ENCODE assay signal across 1 cellular context in genomic region chr6:16097382-16098171, GRCh38.
TF ChIP-seq lines count a peak whose summit lies in the region.

No MANE protein-coding gene starts in this region.

TF ChIP-seq in K562, 482 proteins besides CTCF, POLR2A, EP300 and RAD21 (continued from another document and continues in another):
- TF ChIP-seq KAT8 (IDR thresholded peaks at IDR 0.05; ENCODE audit: low read depth), result no peak
- TF ChIP-seq MEF2A (IDR thresholded peaks at IDR 0.05; ENCODE audit: control insufficient read depth, low read depth, low read length), result no peak
- no peak for TF ChIP-seq KAT7 (CRISPR knock-in tag; IDR thresholded peaks at IDR 0.05; ENCODE audit: borderline replicate concordance)
- TF ChIP-seq ZBTB17 (CRISPR knock-in tag; IDR thresholded peaks at IDR 0.05), result no peak
- TF ChIP-seq ZNF668 (CRISPR knock-in tag; IDR thresholded peaks at IDR 0.05), result no peak
- TF ChIP-seq POU5F1 (IDR thresholded peaks at IDR 0.05; ENCODE audit: borderline replicate concordance, low read depth, low read length, partially characterized antibody), result no peak
- TF ChIP-seq ZC3H11A (IDR thresholded peaks at IDR 0.05; ENCODE audit: low read depth, low read length), result no peak
- no peak for TF ChIP-seq ZFP36 (IDR thresholded peaks at IDR 0.05; ENCODE audit: low read depth, low read length, partially characterized antibody)
- no peak for TF ChIP-seq PRMT5 (CRISPR knock-in tag; IDR thresholded peaks at IDR 0.05)
- TF ChIP-seq DNMT1 (IDR thresholded peaks at IDR 0.05), result no peak
- no peak for TF ChIP-seq ARID4B (CRISPR knock-in tag; IDR thresholded peaks at IDR 0.05)
- TF ChIP-seq NR2F6 (CRISPR knock-in tag; IDR thresholded peaks at IDR 0.05), result no peak
- no peak for TF ChIP-seq RAD51 (IDR thresholded peaks at IDR 0.05; ENCODE audit: borderline replicate concordance, low read depth)
- no peak for TF ChIP-seq POLR3A (IDR thresholded peaks at IDR 0.05; ENCODE audit: borderline replicate concordance, extremely low read depth, insufficient read depth, insufficient read length)
- no peak for TF ChIP-seq BMI1 (IDR thresholded peaks at IDR 0.05; ENCODE audit: low read length)
- TF ChIP-seq ZMIZ1 (IDR thresholded peaks at IDR 0.05; ENCODE audit: low read depth in 2 of 2, low read length in 2 of 2), result no peak
- TF ChIP-seq LARP7 (IDR thresholded peaks at IDR 0.05), result no peak
- no peak for TF ChIP-seq ZNF133 (CRISPR knock-in tag; IDR thresholded peaks at IDR 0.05)
- TF ChIP-seq USF2 (CRISPR knock-in tag; IDR thresholded peaks at IDR 0.05), result no peak
- no peak for TF ChIP-seq ZBTB8A (IDR thresholded peaks at IDR 0.05; ENCODE audit: partially characterized antibody)
- no peak for TF ChIP-seq E2F1 (CRISPR knock-in tag; IDR thresholded peaks at IDR 0.05)
- no peak for TF ChIP-seq PATZ1 (CRISPR knock-in tag; IDR thresholded peaks at IDR 0.05; ENCODE audit: borderline replicate concordance)
- TF ChIP-seq TAF9B (IDR thresholded peaks at IDR 0.05; ENCODE audit: partially characterized antibody), result no peak
- TF ChIP-seq MCM7 (IDR thresholded peaks at IDR 0.05), result no peak
- peak; percentile 79 to 80 for TF ChIP-seq TRIM24 (IDR thresholded peaks at IDR 0.05)
- TF ChIP-seq KLF1 (tag; IDR thresholded peaks at IDR 0.05), result no peak
- no peak for TF ChIP-seq HBP1 (CRISPR knock-in tag; IDR thresholded peaks at IDR 0.05)
- no peak for TF ChIP-seq ZNF57 (CRISPR knock-in tag; IDR thresholded peaks at IDR 0.05)
- TF ChIP-seq POLR2B (IDR thresholded peaks at IDR 0.05; ENCODE audit: low read depth, partially characterized antibody), result no peak
- no peak for TF ChIP-seq ZSCAN32 (CRISPR knock-in tag; IDR thresholded peaks at IDR 0.05)
- no peak for TF ChIP-seq SIN3B (IDR thresholded peaks at IDR 0.05; ENCODE audit: low read depth)
- no peak for TF ChIP-seq PPARD (CRISPR knock-in tag; IDR thresholded peaks at IDR 0.05)
- no peak for TF ChIP-seq ZNF79 (CRISPR knock-in tag; IDR thresholded peaks at IDR 0.05; ENCODE audit: low read depth)
- no peak for TF ChIP-seq SMAD2 (IDR thresholded peaks at IDR 0.05; ENCODE audit: low read depth, low read length)
- TF ChIP-seq FOXM1 (IDR thresholded peaks at IDR 0.05; ENCODE audit: low read depth), result peak; percentile 41; the same call in 1 of the 2 replicates
- TF ChIP-seq FOXM1 (CRISPR knock-in tag; IDR thresholded peaks at IDR 0.05; ENCODE audit: low read depth), result no peak
- TF ChIP-seq ILK (tag; IDR thresholded peaks at IDR 0.05; ENCODE audit: borderline replicate concordance, low read depth), result no peak
- TF ChIP-seq MEF2D (tag; conservative IDR thresholded peaks at IDR 0.05; ENCODE audit: low read depth), result no peak
- TF ChIP-seq ILF3 (IDR thresholded peaks at IDR 0.05; ENCODE audit: borderline replicate concordance), result no peak
- TF ChIP-seq ELF2 (CRISPR knock-in tag; IDR thresholded peaks at IDR 0.05), result no peak
- no peak for TF ChIP-seq PHF20 (IDR thresholded peaks at IDR 0.05; ENCODE audit: partially characterized antibody)
- no peak for TF ChIP-seq CUX1 (CRISPR knock-in tag; IDR thresholded peaks at IDR 0.05)
- no peak for TF ChIP-seq SMC3 (conservative IDR thresholded peaks at IDR 0.05; ENCODE audit: insufficient read depth, low read depth, low read length)
- TF ChIP-seq JUND (IDR thresholded peaks at IDR 0.05; ENCODE audit: borderline replicate concordance, low read depth, low read length), result peak; percentile 78
- peak; percentile 40; the same call in 1 of the 3 replicates for TF ChIP-seq JUND (tag; IDR thresholded peaks at IDR 0.05; ENCODE audit: borderline replicate concordance, low read depth, low read length)
- TF ChIP-seq BRF2 (IDR thresholded peaks at IDR 0.05; ENCODE audit: borderline replicate concordance, insufficient read depth, insufficient read length), result no peak
- peak in 1 of 2 experiments; percentile 75; a peak in 1 of 3 replicates for TF ChIP-seq CBX3 (IDR thresholded peaks at IDR 0.05; ENCODE audit: borderline replicate concordance in 1 of 2, low read length in 2 of 2)
- no peak for TF ChIP-seq ETS2 (tag; IDR thresholded peaks at IDR 0.05; ENCODE audit: borderline replicate concordance, poor library complexity, severe bottlenecking)
- TF ChIP-seq SMARCA5 (IDR thresholded peaks at IDR 0.05), result no peak
